In the genomic region with DNA sequence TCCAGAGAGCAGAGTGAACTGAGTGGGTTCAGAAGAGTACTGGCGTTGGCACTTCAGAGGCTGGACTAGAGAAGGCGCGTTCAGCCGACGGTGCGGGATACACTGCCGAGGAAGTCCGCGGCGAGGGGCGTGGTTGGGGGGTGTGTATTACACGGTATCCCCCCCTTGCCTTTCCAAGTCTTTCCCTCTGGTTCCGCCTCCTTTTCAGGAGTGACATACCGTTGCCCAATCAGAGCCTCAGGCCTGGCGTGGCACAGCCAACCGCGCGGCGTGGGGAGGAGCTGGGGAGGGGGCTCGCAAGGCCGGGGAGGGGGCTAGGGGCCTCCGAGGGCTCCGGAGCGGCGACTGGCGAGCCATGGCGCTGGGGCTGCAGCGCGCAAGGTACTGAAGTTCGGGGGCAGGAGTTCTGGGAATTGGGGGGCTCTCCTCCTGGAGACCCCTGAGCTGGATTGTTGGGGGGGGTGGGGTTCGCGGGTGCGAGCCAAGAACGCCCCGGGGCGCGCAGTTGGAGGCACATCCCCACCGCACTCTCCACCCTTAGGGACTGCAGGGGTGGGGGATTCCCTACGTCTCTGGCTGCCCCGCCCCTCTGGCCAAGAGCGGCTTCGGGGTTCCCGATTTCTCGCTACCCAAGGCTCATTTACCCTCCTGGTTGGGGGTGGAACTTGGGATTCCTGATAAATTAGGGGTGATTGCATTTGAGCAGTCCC, we compare ENCODE assay signal across 11 cellular contexts. TPM values are rescaled to one million over a fixed set of nuclear protein-coding genes. Genes with fewer than 3 reads are reported as not detected.
DNase-seq lines count a peak whose midpoint lies in the region; ATAC-seq and TF ChIP-seq lines count a peak whose summit lies in the region.
"Had no signal": no experiment of that assay in that cellular context is flagged by ENCODE, and none has a peak within 500 bp of the region (broad histone marks: within the 10 kb centered on the region; RNA-seq: fewer than 3 reads in every experiment).

A gene (plus strand): TSS at position 321 of the 710 bp plus-strand sequence. CDS start 35 bp downstream, at position 356.

- DNase-seq in AG04450 (ENCODE audit: low read depth, low spot score) (no peak), NCI-H748 (lab: John Stamatoyannopoulos, UW; ENCODE audit: unreplicated experiment) (peak; percentile 92), foreskin keratinocyte (no peak), neural crest cell (ENCODE audit: low read depth, low spot score) (peak; percentile 78), A172 (ENCODE audit: low spot score) (no peak)
- no peak for DNase-seq in naive thymus-derived CD8-positive, alpha-beta T cell
- DNase-seq: activated T-cell treated with anti-CD3 and anti-CD28 coated beads, Interleukin-2, amount 50 U/mL, for 48 hours; CD8-positive, alpha-beta memory T cell had no signal

- no peaks in the 10 kb centered on the region for H3K9me3 Mint-ChIP-seq in neural crest cell
- H3K9me3 Mint-ChIP-seq in naive thymus-derived CD8-positive, alpha-beta T cell = peaks cover 0 to 2% (median 0%) of the 10 kb centered on the region in 9 donors

- no peak within 1 kb of the TSS for H3K27ac Mint-ChIP-seq in neural crest cell (ENCODE audit: unreplicated experiment)
- no peak within 1 kb of the TSS for H3K27ac Mint-ChIP-seq in naive thymus-derived CD8-positive, alpha-beta T cell

- peaks cover 25% of the 10 kb centered on the region for H3K27me3 Mint-ChIP-seq in neural crest cell (ENCODE audit: low read depth)
- H3K27me3 Mint-ChIP-seq in naive thymus-derived CD8-positive, alpha-beta T cell = peaks cover 16 to 51% (median 23%) of the 10 kb centered on the region in 5 donors

- H3K9me3 ChIP-seq in AG04450 (ENCODE audit: control insufficient read depth, insufficient read depth, low read length) = no peaks in the 10 kb centered on the region; the same call in none of the 2 replicates

- peak within 1 kb of the TSS; percentile 45 for H3K4me3 ChIP-seq in AG04450 (ENCODE audit: low read depth, low read length)

- CTCF ChIA-PET in AG04450 (lab: Charles Lee) = interaction anchor here (0.5 to 1.3 kb wide), 4 partner anchors 16 to 267 kb away, joined by 3 to 12 read pairs (median 6); no protein-coding TSS in a partner anchor

- no peak for TF ChIP-seq CTCF in AG04450 (IDR thresholded peaks at IDR 0.05; ENCODE audit: low read depth, low read length)
- TF ChIP-seq CTCF in foreskin keratinocyte (conservative IDR thresholded peaks at IDR 0.05) = no peak
- TF ChIP-seq CTCF in neural crest cell (conservative IDR thresholded peaks at IDR 0.05) = no peak

- peaks cover 5% of the 10 kb centered on the region for H3K4me1 ChIP-seq in foreskin keratinocyte

- POLR2A ChIA-PET in AG04450 (lab: Yijun Ruan, JAX) = no interaction called here
- POLR2A ChIA-PET in naive thymus-derived CD8-positive, alpha-beta T cell (lab: Charles Lee) = interaction anchor here (0.5 kb wide), 1 partner anchor 1785 kb away, joined by 5 read pairs; no protein-coding TSS in a partner anchor

- H3K27ac ChIP-seq in AG04450 (ENCODE audit: low read depth, low read length) = no peak within 1 kb of the TSS
- no peak within 1 kb of the TSS for H3K27ac ChIP-seq in foreskin keratinocyte

- ATAC-seq in foreskin keratinocyte = peak; percentile 18
- no peak for ATAC-seq in HG02623 (IDR thresholded peaks at IDR 0.05; ENCODE audit: unreplicated experiment)
- no peak for ATAC-seq in GM19455 (IDR thresholded peaks at IDR 0.05; ENCODE audit: unreplicated experiment)
- ATAC-seq in naive thymus-derived CD8-positive, alpha-beta T cell = no peak

- H3K36me3 Mint-ChIP-seq in neural crest cell (ENCODE audit: low read depth) = no peaks in the 10 kb centered on the region
- no peaks in the 10 kb centered on the region for H3K36me3 Mint-ChIP-seq in naive thymus-derived CD8-positive, alpha-beta T cell

- peaks cover 17% of the 10 kb centered on the region for H3K4me1 Mint-ChIP-seq in neural crest cell
- peaks cover 0 to 20% (median 5%) of the 10 kb centered on the region in 4 donors for H3K4me1 Mint-ChIP-seq in naive thymus-derived CD8-positive, alpha-beta T cell
- H3K4me1 Mint-ChIP-seq: CD8-positive, alpha-beta memory T cell had no signal

- H3K4me3 Mint-ChIP-seq in neural crest cell = peak within 1 kb of the TSS; percentile 86
- H3K4me3 Mint-ChIP-seq in naive thymus-derived CD8-positive, alpha-beta T cell = peak within 1 kb of the TSS in 2 of 10 donors; percentile 41 to 42
- H3K4me3 Mint-ChIP-seq: CD8-positive, alpha-beta memory T cell had no signal

- H3K27me3 ChIP-seq in AG04450 (ENCODE audit: control insufficient read depth, insufficient read depth, low read length) = peaks cover 17% of the 10 kb centered on the region
- peaks cover 33% of the 10 kb centered on the region for H3K27me3 ChIP-seq in foreskin keratinocyte

RNA-seq across cellular contexts. Expression of the gene that starts here (rescaled TPM):
- polyA plus RNA-seq in AG04450 (2011; rRNA removed) (0.21 and 0.47 TPM in 2 replicates), foreskin keratinocyte (0.07 TPM in 2 replicates)
- polyA minus RNA-seq in AG04450 (2011; rRNA and poly(A)+ RNA removed) = 0.14 and 0.65 TPM in 2 replicates
- total RNA-seq in foreskin keratinocyte (0.17 TPM in 1 of 2 replicates, not detected in the other), neural crest cell (6.9 and 7.6 TPM in 2 replicates)
- not detected in 2 replicates for total RNA-seq in A172 (2014; rRNA removed; shearing (Covaris generic))
- total RNA-seq in naive thymus-derived CD8-positive, alpha-beta T cell = not detected
- polyA plus RNA-seq in naive thymus-derived CD8-positive, alpha-beta T cell = not detected
- total RNA-seq: CD8-positive, alpha-beta memory T cell; HT1080 had no signal
- polyA plus RNA-seq: CD8-positive, alpha-beta memory T cell had no signal

Comparison
In these comparisons a context has a peak if more than half of its experiments do, and no peak if none do; other contexts are left out.
1. Peak in ATAC-seq in foreskin keratinocyte; RNA of the gene not detected or under 1 TPM.
2. DNase-seq: peak in NCI-H748 (single experiment) and neural crest cell (single experiment); none in AG04450 (single experiment), foreskin keratinocyte (0 of 2), A172 (single experiment) and naive thymus-derived CD8-positive, alpha-beta T cell (0 of 10).